In genomic region chr20:1908191-1908590, GRCh38 we compare ENCODE assay signal across 1 cellular context.
TF ChIP-seq lines count a peak whose summit lies in the region.

No MANE protein-coding gene starts in this region.

TF ChIP-seq in HEK293, 187 proteins besides CTCF, POLR2A, EP300 and RAD21 (continued from another document):
- TF ChIP-seq ZFHX2 (tag by site-specific recombination; conservative IDR thresholded peaks at IDR 0.05): peak; percentile 97
- no peak for TF ChIP-seq ZNF239 (tag by site-specific recombination; IDR thresholded peaks at IDR 0.05)
- no peak for TF ChIP-seq ZNF654 (tag by site-specific recombination; IDR thresholded peaks at IDR 0.05; ENCODE audit: low read depth)
- TF ChIP-seq ZNF37A (tag by site-specific recombination; IDR thresholded peaks at IDR 0.05): no peak
- no peak for TF ChIP-seq YY2 (tag by site-specific recombination; IDR thresholded peaks at IDR 0.05)
- no peak for TF ChIP-seq ZNF138 (tag by site-specific recombination; IDR thresholded peaks at IDR 0.05; ENCODE audit: borderline replicate concordance)
- no peak for TF ChIP-seq HIC1 (tag by site-specific recombination; IDR thresholded peaks at IDR 0.05)
TF ChIP-seq in HEK293: peak in this region for 3.
